37 cellular contexts compared by ENCODE assay signal in genomic region chr21:35372201-35372600, GRCh38.
"Had no signal": no experiment of that assay in that cellular context is flagged by ENCODE, and none has a peak within 500 bp of the region (broad histone marks: within the 10 kb centered on the region; RNA-seq: fewer than 3 reads in every experiment).

No MANE protein-coding gene starts in this region.

- H3K36me3 ChIP-seq: adrenal gland, brain microvascular endothelial cell, MG63, Peyer's patch, SJSA1 had no signal

- H3K4me3 ChIP-seq: adrenal gland, MG63, Peyer's patch, SJSA1 had no signal

- DNase-seq: activated B cell treated with CpG ODN at 0.5 μM for 24 hours; activated CD4-positive, alpha-beta memory T cell treated with anti-CD3 and anti-CD28 coated beads for 36 hours; activated CD4-positive, alpha-beta T cell treated with anti-CD3 and anti-CD28 coated beads for 4 hours; activated CD4-positive, alpha-beta T cell treated with anti-CD3 and anti-CD28 coated beads, Interleukin-2, amount 50 U/mL, for 1 hour; activated CD4-positive, CD25-positive, alpha-beta regulatory T cell treated with anti-CD3 and anti-CD28 coated beads, Interleukin-2, amount 50 U/mL, for 72 hours; activated CD8-positive, alpha-beta memory T cell treated with anti-CD3 and anti-CD28 coated beads, Interleukin-2, amount 50 U/mL, for 4 hours; activated gamma-delta T cell treated with Interleukin-2 at 50 U/mL for 16 hours; activated naive CD4-positive, alpha-beta T cell treated with anti-CD3 and anti-CD28 coated beads for 36 hours; activated T-cell treated with anti-CD3 and anti-CD28 coated beads for 4 hours; activated T-cell treated with anti-CD3 and anti-CD28 coated beads, Interleukin-2, amount 50 U/mL, for 4 hours; adrenal gland; anterior cingulate cortex; brain microvascular endothelial cell; central memory CD4-positive, alpha-beta T cell; Kasumi-1; KG1; MG63; MV-4-11; NCI-H1092; NCI-H1436 treated with DMSO at 0.1 percent for 48 hours; NCI-H1694 treated with DMSO at 0.1 percent for 48 hours; NCI-H2029; NCI-H510A; NCI-H69; NK-92 treated with Interleukin-12 subunit alpha and Interleukin-12 subunit beta, amount 100 ng/mL, for 24 hours; PC-3; Peyer's patch; RPMI8226; SHP77 treated with DMSO at 0.1 percent for 48 hours; SW 1271; T-helper 1 cell; T-helper 2 cell; T-helper 9 cell had no signal

- H3K27me3 Mint-ChIP-seq: activated B cell treated with CpG ODN at 0.5 μM for 24 hours had no signal

- H3K27ac ChIP-seq: adrenal gland, brain microvascular endothelial cell, Peyer's patch, SJSA1, VCaP had no signal

- H3K4me3 Mint-ChIP-seq: activated B cell treated with CpG ODN at 0.5 μM for 24 hours; activated CD4-positive, alpha-beta memory T cell treated with anti-CD3 and anti-CD28 coated beads for 36 hours; activated naive CD4-positive, alpha-beta T cell treated with anti-CD3 and anti-CD28 coated beads for 36 hours; activated T-cell treated with anti-CD3 and anti-CD28 coated beads, Interleukin-2, amount 50 U/mL, for 4 hours; activated T-helper 1 cell treated with anti-CD3 and anti-CD28 coated beads, Interleukin-12 subunit alpha, Interleukin-12 subunit beta, Interleukin-2, Interleukin-4 antibody, amounts not matched to agents 30 ng/mL and 10 ng/mL and 1 ng/mL, durations not matched to agents 14 hours and 24 hours and 36 hours had no signal

- H3K36me3 Mint-ChIP-seq: activated CD4-positive, alpha-beta memory T cell treated with anti-CD3 and anti-CD28 coated beads for 36 hours; activated naive CD4-positive, alpha-beta T cell treated with anti-CD3 and anti-CD28 coated beads, Interleukin-2, amount 50 U/mL, for 72 hours had no signal

- H3K9me3 Mint-ChIP-seq: activated B cell treated with CpG ODN at 0.5 μM for 24 hours; activated CD4-positive, alpha-beta memory T cell treated with anti-CD3 and anti-CD28 coated beads for 36 hours; activated naive CD4-positive, alpha-beta T cell treated with anti-CD3 and anti-CD28 coated beads for 36 hours; activated naive CD4-positive, alpha-beta T cell treated with anti-CD3 and anti-CD28 coated beads, Interleukin-2, amount 50 U/mL, for 72 hours; activated T-cell treated with anti-CD3 and anti-CD28 coated beads, Interleukin-2, amount 50 U/mL, for 4 hours; activated T-helper 1 cell treated with anti-CD3 and anti-CD28 coated beads, Interleukin-12 subunit alpha, Interleukin-12 subunit beta, Interleukin-2, Interleukin-4 antibody, amounts not matched to agents 30 ng/mL and 10 ng/mL and 1 ng/mL, durations not matched to agents 14 hours and 24 hours and 36 hours had no signal

- H3K4me1 ChIP-seq: adrenal gland, Peyer's patch had no signal

- H3K4me1 Mint-ChIP-seq: activated B cell treated with CpG ODN at 0.5 μM for 24 hours had no signal

- H3K9me3 ChIP-seq: adrenal gland, MG63, Peyer's patch, SJSA1 had no signal

- ATAC-seq: activated naive CD4-positive, alpha-beta T cell treated with anti-CD3 and anti-CD28 coated beads, Interleukin-2, amount 50 U/mL, for 72 hours; activated T-cell treated with anti-CD3 and anti-CD28 coated beads, Interleukin-2, amount 50 U/mL, for 4 hours; PC-3 had no signal

- H3K27ac Mint-ChIP-seq: activated B cell treated with CpG ODN at 0.5 μM for 24 hours; activated CD4-positive, alpha-beta memory T cell treated with anti-CD3 and anti-CD28 coated beads for 36 hours; activated naive CD4-positive, alpha-beta T cell treated with anti-CD3 and anti-CD28 coated beads for 36 hours; activated naive CD4-positive, alpha-beta T cell treated with anti-CD3 and anti-CD28 coated beads, Interleukin-2, amount 50 U/mL, for 72 hours; activated T-helper 1 cell treated with anti-CD3 and anti-CD28 coated beads, Interleukin-12 subunit alpha, Interleukin-12 subunit beta, Interleukin-2, Interleukin-4 antibody, amounts not matched to agents 30 ng/mL and 10 ng/mL and 1 ng/mL, durations not matched to agents 14 hours and 24 hours and 36 hours had no signal

- H3K27me3 ChIP-seq: brain microvascular endothelial cell, MG63, Peyer's patch, SJSA1 had no signal
